ENCODE assay signal across 13 cellular contexts in genomic region chr5:72110401-72111013, GRCh38. TPM values are rescaled to one million over a fixed set of nuclear protein-coding genes. Genes with fewer than 3 reads are reported as not detected.
DNase-seq lines count a peak whose midpoint lies in the region; ATAC-seq and TF ChIP-seq lines count a peak whose summit lies in the region.
"Had no signal": no experiment of that assay in that cellular context is flagged by ENCODE, and none has a peak within 500 bp of the region (broad histone marks: within the 10 kb centered on the region; RNA-seq: fewer than 3 reads in every experiment).

No MANE protein-coding gene starts in this region.

- H3K4me3 Mint-ChIP-seq in natural killer cell treated with Interleukin-12 subunit alpha and Interleukin-12 subunit beta and Interleukin-15 and Interleukin-18, amount 100 ng/mL, for 72 hours = no peak overlapping the region
- H3K4me3 Mint-ChIP-seq: activated naive CD8-positive, alpha-beta T cell treated with anti-CD3 and anti-CD28 coated beads, Interleukin-2, amount 10 ng/mL, durations not matched to agents 7 days and 5 days had no signal

- H3K27ac Mint-ChIP-seq in natural killer cell treated with Interleukin-12 subunit alpha and Interleukin-12 subunit beta and Interleukin-15 and Interleukin-18, amount 100 ng/mL, for 72 hours = no peak overlapping the region
- H3K27ac Mint-ChIP-seq: activated naive CD8-positive, alpha-beta T cell treated with anti-CD3 and anti-CD28 coated beads, Interleukin-2, amount 10 ng/mL, durations not matched to agents 7 days and 5 days had no signal

- H3K4me3 ChIP-seq in epithelial cell of esophagus (ENCODE audit: low read length) (no peak overlapping the region), neuron (ENCODE audit: low read length) (peak overlapping the region; percentile 91)
- H3K4me3 ChIP-seq: upper lobe of right lung had no signal

- H3K36me3 ChIP-seq in neuron (ENCODE audit: insufficient read depth, low read length) = peaks cover 57% of the 10 kb centered on the region
- H3K36me3 ChIP-seq: upper lobe of right lung had no signal

- peak; percentile 33 for DNase-seq in AG20443 (ENCODE audit: low spot score)
- DNase-seq in NCI-H446 treated with DMSO at 0.1 percent for 48 hours (lab: John Stamatoyannopoulos, UW) = peak; percentile 58
- peak; percentile 20 for DNase-seq in epithelial cell of esophagus (ENCODE audit: low read depth)
- DNase-seq in UCSD-AML1 (lab: John Stamatoyannopoulos, UW; ENCODE audit: unreplicated experiment) = no peak
- DNase-seq in natural killer cell treated with Interleukin-12 subunit alpha and Interleukin-12 subunit beta and Interleukin-15 and Interleukin-18, amount 100 ng/mL, for 72 hours (ENCODE audit: low spot score) = no peak
- DNase-seq in stimulated activated CD4-positive, alpha-beta T cell treated with anti-CD3 and anti-CD28 coated beads, Interleukin-4, amount 100 ng/mL, for 24 hours = no peak
- DNase-seq in cortex of kidney (lab: John Stamatoyannopoulos, UW) = no peak
- DNase-seq: activated CD4-positive, alpha-beta T cell treated with anti-CD3 and anti-CD28 coated beads, Interleukin-2, amount 50 U/mL, for 1 hour; activated naive CD8-positive, alpha-beta T cell treated with anti-CD3 and anti-CD28 coated beads, Interleukin-2, amount 10 ng/mL, durations not matched to agents 7 days and 5 days; SHP77; stimulated activated CD4-positive, alpha-beta T cell treated with anti-CD3 and anti-CD28 coated beads, Interleukin-4, amount 100 ng/mL, for 4 hours; upper lobe of right lung had no signal

- peaks cover 63% of the 10 kb centered on the region for H3K4me1 ChIP-seq in neuron (ENCODE audit: insufficient read depth, low read length)

- H3K36me3 Mint-ChIP-seq in natural killer cell treated with Interleukin-12 subunit alpha and Interleukin-12 subunit beta and Interleukin-15 and Interleukin-18, amount 100 ng/mL, for 72 hours = no peaks in the 10 kb centered on the region

- ATAC-seq in natural killer cell treated with Interleukin-12 subunit alpha and Interleukin-12 subunit beta and Interleukin-15 and Interleukin-18, amount 100 ng/mL, for 72 hours = no peak
- ATAC-seq: upper lobe of right lung had no signal

- no peaks in the 10 kb centered on the region for H3K9me3 Mint-ChIP-seq in natural killer cell treated with Interleukin-12 subunit alpha and Interleukin-12 subunit beta and Interleukin-15 and Interleukin-18, amount 100 ng/mL, for 72 hours
- H3K9me3 Mint-ChIP-seq: activated naive CD8-positive, alpha-beta T cell treated with anti-CD3 and anti-CD28 coated beads, Interleukin-2, amount 10 ng/mL, durations not matched to agents 7 days and 5 days had no signal

- H3K27me3 Mint-ChIP-seq in natural killer cell treated with Interleukin-12 subunit alpha and Interleukin-12 subunit beta and Interleukin-15 and Interleukin-18, amount 100 ng/mL, for 72 hours = peaks cover 46 to 62% of the 10 kb centered on the region in 2 donors

- no peaks in the 10 kb centered on the region for H3K9me3 ChIP-seq in neuron (ENCODE audit: low read length)
- H3K9me3 ChIP-seq: upper lobe of right lung had no signal

- TF ChIP-seq CTCF in epithelial cell of esophagus (IDR thresholded peaks at IDR 0.05; ENCODE audit: insufficient read depth, low read depth, low read length, missing control alignments) = no peak

- H3K27me3 ChIP-seq in neuron (ENCODE audit: insufficient read depth, low read length) = no peaks in the 10 kb centered on the region

- H2AFZ ChIP-seq in neuron (ENCODE audit: low read depth, low read length) = no peak overlapping the region

- H3K4me1 Mint-ChIP-seq in natural killer cell treated with Interleukin-12 subunit alpha and Interleukin-12 subunit beta and Interleukin-15 and Interleukin-18, amount 100 ng/mL, for 72 hours (ENCODE audit: low read depth in 2 of 2) = peaks cover 0 to 5% of the 10 kb centered on the region in 2 donors

RNA-seq across cellular contexts. Expression of gene MAP1B, which starts 3.2 kb away (rescaled TPM):
- total RNA-seq in natural killer cell treated with Interleukin-12 subunit alpha and Interleukin-12 subunit beta and Interleukin-15 and Interleukin-18, amount 100 ng/mL, for 72 hours = under 1 TPM; 0.06 to 0.14 TPM
- total RNA-seq: activated naive CD8-positive, alpha-beta T cell treated with anti-CD3 and anti-CD28 coated beads, Interleukin-2, amount 10 ng/mL, durations not matched to agents 7 days and 5 days had no signal

Comparison
In these comparisons a context has a peak if more than half of its experiments do, and no peak if none do; other contexts are left out.
1. DNase-seq: peak in AG20443 (single experiment), NCI-H446 treated with DMSO at 0.1 percent for 48 hours (single experiment) and epithelial cell of esophagus (single experiment); none in UCSD-AML1 (single experiment), natural killer cell treated with Interleukin-12 subunit alpha and Interleukin-12 subunit beta and Interleukin-15 and Interleukin-18, amount 100 ng/mL, for 72 hours (single experiment), stimulated activated CD4-positive, alpha-beta T cell treated with anti-CD3 and anti-CD28 coated beads, Interleukin-4, amount 100 ng/mL, for 24 hours (single experiment) and cortex of kidney (single experiment).